ENCODE assay signal across 7 cellular contexts in genomic region chr10:102422586-102423129, GRCh38. TPM values are rescaled to one million over a fixed set of nuclear protein-coding genes. Genes with fewer than 3 reads are reported as not detected.
DNase-seq lines count a peak whose midpoint lies in the region; ATAC-seq, FAIRE-seq and TF ChIP-seq lines count a peak whose summit lies in the region.

No MANE protein-coding gene starts in this region.

- DNase-seq in GM03348 (ENCODE audit: low spot score): peak; percentile 86
- peak; percentile 89 for DNase-seq in HK-2 (ENCODE audit: unreplicated experiment)
- peak in 9 of 10 donors; percentile 59 to 83 (median 73) for DNase-seq in dorsolateral prefrontal cortex
- peak; percentile 75 for DNase-seq in HepG2 (ENCODE audit: low spot score)
- DNase-seq in stimulated activated CD8-positive, alpha-beta memory T cell treated with anti-CD3 and anti-CD28 coated beads, Interleukin-4, amount 100 ng/mL, for 48 hours: peak; percentile 75

- H3K27ac ChIP-seq in dorsolateral prefrontal cortex (peak overlapping the region in 47 of 59 donors; percentile 6 to 97 (median 91)), HepG2 (ENCODE audit: extremely low read length, insufficient read depth, low read length) (peak overlapping the region; percentile 87)

- H3K9ac ChIP-seq in HepG2 (ENCODE audit: insufficient read depth, low read depth, low read length): peak overlapping the region; percentile 77

- FAIRE-seq in HepG2 (lab: Jason Lieb, UNC): peak; percentile 73

- H3K27me3 ChIP-seq in dorsolateral prefrontal cortex (peaks cover 0 to 11% (median 0%) of the 10 kb centered on the region in 45 donors), HepG2 (ENCODE audit: control insufficient read depth in 1 of 2, insufficient read depth in 2 of 2, low read length in 2 of 2) (peaks cover 0 to 1% of the 10 kb centered on the region in 2 experiments; a peak in 1 of 5 replicates)

- peak overlapping the region; percentile 73 for H3K27ac Mint-ChIP-seq in T-helper 1 cell treated with Interleukin-12 subunit alpha and Interleukin-12 subunit beta and Interleukin-4 antibody, amounts not matched to agents 30 μg/mL and 1 μg/mL, for 36 hours

- H3K79me2 ChIP-seq in HepG2 (ENCODE audit: insufficient read depth, low read length): no peaks in the 10 kb centered on the region

- H3K4me3 Mint-ChIP-seq in T-helper 1 cell treated with Interleukin-12 subunit alpha and Interleukin-12 subunit beta and Interleukin-4 antibody, amounts not matched to agents 30 μg/mL and 1 μg/mL, for 36 hours: peak overlapping the region; percentile 99

- H4K20me1 ChIP-seq in HepG2 (ENCODE audit: insufficient read depth, low read length): no peaks in the 10 kb centered on the region

- no TSS peak for BruUV-seq in HepG2 (replicated peaks; lab: Mats Ljungman, UMichigan)

- H3K36me3 ChIP-seq in HepG2 (replicated peaks in 1 of 2; ENCODE audit: control insufficient read depth in 1 of 2, insufficient read depth in 2 of 2, low read length in 2 of 2): peaks cover 1 to 14% of the 10 kb centered on the region in 2 experiments; a peak in 3 of 5 replicates

- POLR2A ChIA-PET in HepG2 (lab: Yijun Ruan, JAX): interaction anchor here (1.0 to 5.3 kb wide), 12 partner anchors 8 to 191 kb away, joined by 3 to 135 read pairs (median 5); partner anchors contain the start of genes C10orf95, CUEDC2, GBF1 and NFKB2

- TF ChIP-seq EP300 in HepG2 (IDR thresholded peaks at IDR 0.05; ENCODE audit: low read depth in 2 of 2, low read length in 2 of 2): no peak
- TF ChIP-seq EP300 in HepG2 (CRISPR knock-in tag; IDR thresholded peaks at IDR 0.05; ENCODE audit: borderline replicate concordance): no peak; the same call in 1 of the 2 replicates

- WGBS in HepG2 (ENCODE audit: low lambda C conversion rate): 10% methylated on average over 2 of the region's 27 CpGs

- peak overlapping the region; percentile 98 for H3K4me2 ChIP-seq in HepG2 (ENCODE audit: low read depth, low read length)

- peaks cover 33% of the 10 kb centered on the region for H3K4me1 Mint-ChIP-seq in T-helper 1 cell treated with Interleukin-12 subunit alpha and Interleukin-12 subunit beta and Interleukin-4 antibody, amounts not matched to agents 30 μg/mL and 1 μg/mL, for 36 hours (ENCODE audit: low read depth)

- no peak overlapping the region for H2AFZ ChIP-seq in HepG2 (ENCODE audit: low read length)

- TF ChIP-seq CTCF in dorsolateral prefrontal cortex (IDR thresholded peaks at IDR 0.05 in 54 of 56, conservative IDR thresholded peaks at IDR 0.05 in 2 of 56; ENCODE audit: low read depth in 1 of 56, partially characterized antibody in 56 of 56) (peak; percentile 58 to 86 (median 78)), HepG2 (CRISPR knock-in tag; IDR thresholded peaks at IDR 0.05) (peak; percentile 99)

- H3K9me3 ChIP-seq in HepG2 (ENCODE audit: low read length): no peaks in the 10 kb centered on the region

- H3K9me3 Mint-ChIP-seq in T-helper 1 cell treated with Interleukin-12 subunit alpha and Interleukin-12 subunit beta and Interleukin-4 antibody, amounts not matched to agents 30 μg/mL and 1 μg/mL, for 36 hours: no peaks in the 10 kb centered on the region

- H3K4me3 ChIP-seq in dorsolateral prefrontal cortex: peak overlapping the region; percentile 66 to 99 (median 93)
- peak overlapping the region; percentile 79 to 97 (median 84) for H3K4me3 ChIP-seq in HepG2 (replicated peaks in 1 of 3; ENCODE audit: insufficient read depth in 1 of 3, low read depth in 2 of 3, low read length in 3 of 3)

- TF ChIP-seq POLR2A in HepG2 (IDR thresholded peaks at IDR 0.05; ENCODE audit: insufficient read depth in 1 of 2, low read depth in 2 of 2, low read length in 2 of 2): no peak; a peak in 1 of 4 replicates

- in situ Hi-C loops in HepG2 (cut with HindIII; ENCODE audit: extremely low pct_ligation_motif_present, low pct_unique_long_range_greater_than_20kb): loop anchor here (5.0 kb wide), 1 partner anchor 40 kb away; no protein-coding TSS in a partner anchor

- H3K27me3 Mint-ChIP-seq in T-helper 1 cell treated with Interleukin-12 subunit alpha and Interleukin-12 subunit beta and Interleukin-4 antibody, amounts not matched to agents 30 μg/mL and 1 μg/mL, for 36 hours (ENCODE audit: low read depth): peaks cover 12% of the 10 kb centered on the region

- CTCF ChIA-PET in HepG2 (lab: Yijun Ruan, JAX; ENCODE audit: low intra/inter-chr PET ratio, low total read pairs): interaction anchor here (0.8 to 1.7 kb wide), 3 partner anchors 29 to 193 kb away, joined by 5 to 8 read pairs (median 5); no protein-coding TSS in a partner anchor

- peak; percentile 71 for ATAC-seq in HepG2
- ATAC-seq in GM21717 (IDR thresholded peaks at IDR 0.05; ENCODE audit: unreplicated experiment): no peak

- peaks cover 6% of the 10 kb centered on the region for H3K36me3 Mint-ChIP-seq in T-helper 1 cell treated with Interleukin-12 subunit alpha and Interleukin-12 subunit beta and Interleukin-4 antibody, amounts not matched to agents 30 μg/mL and 1 μg/mL, for 36 hours (ENCODE audit: low read depth)

- peaks cover 30% of the 10 kb centered on the region for H3K4me1 ChIP-seq in HepG2 (ENCODE audit: insufficient read depth, low read length)

- intact Hi-C loops in dorsolateral prefrontal cortex (cut with DNase I): loop anchor here (5.0 to 10.0 kb wide), 3 partner anchors 40 to 432 kb away; partner anchors contain the start of gene BORCS7 (in 1 of the 2)
- intact Hi-C loops in HepG2 (cut with micrococcal nuclease; ENCODE audit: unreplicated experiment): loop anchor here (1.0 to 5.0 kb wide), 2 partner anchors 9 to 55 kb away; no protein-coding TSS in a partner anchor

- TF ChIP-seq RAD21 in HepG2 (CRISPR knock-in tag; IDR thresholded peaks at IDR 0.05): peak; percentile 95

RNA-seq across cellular contexts. Expression of gene FBXL15, which starts 2.0 kb away (rescaled TPM):
- total RNA-seq in dorsolateral prefrontal cortex (10 to 100 TPM; 13.9 to 50.1 (median 32.5) TPM), HepG2 (2016; rRNA removed; fragmentation: Illumina TruSeq; extraction: Trizol) (8.3 and 8.6 TPM in 2 replicates)
- total RNA-seq in HepG2 (2016; cell fraction: cytosol; rRNA removed; fragmentation: Illumina TruSeq; extraction: Trizol; ENCODE audit: low read depth): 3.2 and 3.3 TPM in 2 replicates
- total RNA-seq in HepG2 (2016; cell fraction: insoluble cytoplasmic fraction; rRNA removed; fragmentation: Illumina TruSeq; extraction: Trizol): 7.7 and 8.0 TPM in 2 replicates
- total RNA-seq in HepG2 (2016; cell fraction: membrane; rRNA removed; fragmentation: Illumina TruSeq; extraction: Trizol): 5.6 and 6.1 TPM in 2 replicates
- 3.3 and 3.6 TPM in 2 replicates for total RNA-seq in HepG2 (2016; cell fraction: nucleus; rRNA removed; fragmentation: Illumina TruSeq; extraction: Trizol)
- 4.3 and 6.4 TPM in 2 replicates for polyA plus RNA-seq in HepG2 (2011; rRNA removed)
- 6.2 and 12.2 TPM in 2 replicates for polyA plus RNA-seq in HepG2 (2011; cell fraction: cytosol; rRNA removed)
- 30.9 and 35.5 TPM in 2 replicates for polyA plus RNA-seq in HepG2 (2011; cell fraction: nucleus; rRNA removed)
- 4.1 and 4.3 TPM in 2 replicates for polyA plus RNA-seq in HepG2 (2012)
- 2.7 and 3.5 TPM in 2 replicates for polyA plus RNA-seq in HepG2 (2016; cell fraction: cytosol; fragmentation: Illumina TruSeq; extraction: Trizol; ENCODE audit: low read depth)
- polyA plus RNA-seq in HepG2 (2016; cell fraction: insoluble cytoplasmic fraction; fragmentation: Illumina TruSeq; extraction: Trizol; ENCODE audit: low read depth): 6.9 and 8.6 TPM in 2 replicates
- polyA plus RNA-seq in HepG2 (2016; cell fraction: membrane; fragmentation: Illumina TruSeq; extraction: Trizol; ENCODE audit: low read depth): 4.3 and 4.4 TPM in 2 replicates
- polyA plus RNA-seq in HepG2 (2016; cell fraction: nucleus; fragmentation: Illumina TruSeq; extraction: Trizol; ENCODE audit: insufficient read depth, low read depth): 9.7 TPM in 2 replicates
- 3.8 and 4.9 TPM in 2 replicates for polyA minus RNA-seq in HepG2 (2011; rRNA and poly(A)+ RNA removed; ENCODE audit: low replicate concordance)
- 2.8 and 4.0 TPM in 2 replicates for polyA minus RNA-seq in HepG2 (2011; cell fraction: cytosol; rRNA and poly(A)+ RNA removed)
- 3.0 and 3.4 TPM in 2 replicates for polyA minus RNA-seq in HepG2 (2011; cell fraction: nucleus; rRNA and poly(A)+ RNA removed)

RNA-seq across cellular contexts. Expression of gene PSD, which starts 4.1 kb away (rescaled TPM):
- 100 to 1,000 TPM in 119 of 120 experiments, 10 to 100 TPM in 1; 92.5 to 483 (median 306) TPM for total RNA-seq in dorsolateral prefrontal cortex
- total RNA-seq in HepG2 (2016; rRNA removed; fragmentation: Illumina TruSeq; extraction: Trizol): 0.11 and 0.35 TPM in 2 replicates
- total RNA-seq in HepG2 (2016; cell fraction: cytosol; rRNA removed; fragmentation: Illumina TruSeq; extraction: Trizol; ENCODE audit: low read depth): 0.18 TPM in 1 of 2 replicates, not detected in the other
- total RNA-seq in HepG2 (2016; cell fraction: insoluble cytoplasmic fraction; rRNA removed; fragmentation: Illumina TruSeq; extraction: Trizol): 0.21 and 0.65 TPM in 2 replicates
- 0.34 and 0.62 TPM in 2 replicates for total RNA-seq in HepG2 (2016; cell fraction: membrane; rRNA removed; fragmentation: Illumina TruSeq; extraction: Trizol)
- total RNA-seq in HepG2 (2016; cell fraction: nucleus; rRNA removed; fragmentation: Illumina TruSeq; extraction: Trizol): 0.34 and 0.75 TPM in 2 replicates
- polyA plus RNA-seq in HepG2 (2011; rRNA removed): 0.58 and 0.59 TPM in 2 replicates
- 0.10 and 0.36 TPM in 2 replicates for polyA plus RNA-seq in HepG2 (2011; cell fraction: cytosol; rRNA removed)
- 3.4 and 4.7 TPM in 2 replicates for polyA plus RNA-seq in HepG2 (2011; cell fraction: nucleus; rRNA removed)
- 1.1 and 1.5 TPM in 2 replicates for polyA plus RNA-seq in HepG2 (2012)
- 0.15 and 0.31 TPM in 2 replicates for polyA plus RNA-seq in HepG2 (2016; cell fraction: cytosol; fragmentation: Illumina TruSeq; extraction: Trizol; ENCODE audit: low read depth)
- 0.29 and 0.33 TPM in 2 replicates for polyA plus RNA-seq in HepG2 (2016; cell fraction: insoluble cytoplasmic fraction; fragmentation: Illumina TruSeq; extraction: Trizol; ENCODE audit: low read depth)
- polyA plus RNA-seq in HepG2 (2016; cell fraction: membrane; fragmentation: Illumina TruSeq; extraction: Trizol; ENCODE audit: low read depth): 0.44 and 0.48 TPM in 2 replicates
- 0.94 and 0.97 TPM in 2 replicates for polyA plus RNA-seq in HepG2 (2016; cell fraction: nucleus; fragmentation: Illumina TruSeq; extraction: Trizol; ENCODE audit: insufficient read depth, low read depth)
- polyA minus RNA-seq in HepG2 (2011; rRNA and poly(A)+ RNA removed; ENCODE audit: low replicate concordance): 0.47 and 0.96 TPM in 2 replicates
- polyA minus RNA-seq in HepG2 (2011; cell fraction: cytosol; rRNA and poly(A)+ RNA removed): 0.44 TPM in 1 of 2 replicates, not detected in the other
- polyA minus RNA-seq in HepG2 (2011; cell fraction: nucleus; rRNA and poly(A)+ RNA removed): 0.87 and 1.2 TPM in 2 replicates

RNA-seq across cellular contexts. Expression of gene CUEDC2, which starts 9.7 kb away (rescaled TPM):
- total RNA-seq in dorsolateral prefrontal cortex: 100 to 1,000 TPM in 6 of 120 experiments, 10 to 100 TPM in 114; 53.3 to 107 (median 81.5) TPM
- 13.0 and 13.1 TPM in 2 replicates for total RNA-seq in HepG2 (2016; rRNA removed; fragmentation: Illumina TruSeq; extraction: Trizol)
- 4.3 and 6.6 TPM in 2 replicates for total RNA-seq in HepG2 (2016; cell fraction: cytosol; rRNA removed; fragmentation: Illumina TruSeq; extraction: Trizol; ENCODE audit: low read depth)
- total RNA-seq in HepG2 (2016; cell fraction: insoluble cytoplasmic fraction; rRNA removed; fragmentation: Illumina TruSeq; extraction: Trizol): 11.4 and 14.7 TPM in 2 replicates
- total RNA-seq in HepG2 (2016; cell fraction: membrane; rRNA removed; fragmentation: Illumina TruSeq; extraction: Trizol): 8.6 and 10.3 TPM in 2 replicates
- 7.0 and 9.7 TPM in 2 replicates for total RNA-seq in HepG2 (2016; cell fraction: nucleus; rRNA removed; fragmentation: Illumina TruSeq; extraction: Trizol)
- polyA plus RNA-seq in HepG2 (2011; rRNA removed): 18.4 and 19.3 TPM in 2 replicates
- polyA plus RNA-seq in HepG2 (2011; cell fraction: cytosol; rRNA removed): 31.2 and 40.8 TPM in 2 replicates
- polyA plus RNA-seq in HepG2 (2011; cell fraction: nucleus; rRNA removed): 47.1 and 47.2 TPM in 2 replicates
- polyA plus RNA-seq in HepG2 (2012): 17.2 and 18.2 TPM in 2 replicates
- 8.4 and 10.7 TPM in 2 replicates for polyA plus RNA-seq in HepG2 (2016; cell fraction: cytosol; fragmentation: Illumina TruSeq; extraction: Trizol; ENCODE audit: low read depth)
- polyA plus RNA-seq in HepG2 (2016; cell fraction: insoluble cytoplasmic fraction; fragmentation: Illumina TruSeq; extraction: Trizol; ENCODE audit: low read depth): 13.0 and 17.2 TPM in 2 replicates
- 10.6 and 12.1 TPM in 2 replicates for polyA plus RNA-seq in HepG2 (2016; cell fraction: membrane; fragmentation: Illumina TruSeq; extraction: Trizol; ENCODE audit: low read depth)
- polyA plus RNA-seq in HepG2 (2016; cell fraction: nucleus; fragmentation: Illumina TruSeq; extraction: Trizol; ENCODE audit: insufficient read depth, low read depth): 20.9 and 24.8 TPM in 2 replicates
- polyA minus RNA-seq in HepG2 (2011; rRNA and poly(A)+ RNA removed; ENCODE audit: low replicate concordance): 14.5 and 32.9 TPM in 2 replicates
- polyA minus RNA-seq in HepG2 (2011; cell fraction: cytosol; rRNA and poly(A)+ RNA removed): 6.2 and 7.1 TPM in 2 replicates
- polyA minus RNA-seq in HepG2 (2011; cell fraction: nucleus; rRNA and poly(A)+ RNA removed): 8.6 and 9.1 TPM in 2 replicates

RNA-seq across cellular contexts. Expression of gene NFKB2, which starts 27.2 kb away (rescaled TPM):
- total RNA-seq in dorsolateral prefrontal cortex (10 to 100 TPM in 45 of 120 experiments, 1 to 10 TPM in 75; 3.3 to 26.3 (median 8.5) TPM), HepG2 (2016; rRNA removed; fragmentation: Illumina TruSeq; extraction: Trizol) (7.7 and 8.2 TPM in 2 replicates)
- 2.2 and 3.1 TPM in 2 replicates for total RNA-seq in HepG2 (2016; cell fraction: cytosol; rRNA removed; fragmentation: Illumina TruSeq; extraction: Trizol; ENCODE audit: low read depth)
- 6.6 and 8.7 TPM in 2 replicates for total RNA-seq in HepG2 (2016; cell fraction: insoluble cytoplasmic fraction; rRNA removed; fragmentation: Illumina TruSeq; extraction: Trizol)
- total RNA-seq in HepG2 (2016; cell fraction: membrane; rRNA removed; fragmentation: Illumina TruSeq; extraction: Trizol): 4.0 and 5.5 TPM in 2 replicates
- total RNA-seq in HepG2 (2016; cell fraction: nucleus; rRNA removed; fragmentation: Illumina TruSeq; extraction: Trizol): 7.7 and 7.8 TPM in 2 replicates
- 12.5 and 15.5 TPM in 2 replicates for polyA plus RNA-seq in HepG2 (2011; rRNA removed)
- 8.4 and 11.7 TPM in 2 replicates for polyA plus RNA-seq in HepG2 (2011; cell fraction: cytosol; rRNA removed)
- 56.1 and 62.0 TPM in 2 replicates for polyA plus RNA-seq in HepG2 (2011; cell fraction: nucleus; rRNA removed)
- polyA plus RNA-seq in HepG2 (2012): 8.9 and 9.6 TPM in 2 replicates
- polyA plus RNA-seq in HepG2 (2016; cell fraction: cytosol; fragmentation: Illumina TruSeq; extraction: Trizol; ENCODE audit: low read depth): 1.4 and 1.6 TPM in 2 replicates
- 6.6 and 9.1 TPM in 2 replicates for polyA plus RNA-seq in HepG2 (2016; cell fraction: insoluble cytoplasmic fraction; fragmentation: Illumina TruSeq; extraction: Trizol; ENCODE audit: low read depth)
- polyA plus RNA-seq in HepG2 (2016; cell fraction: membrane; fragmentation: Illumina TruSeq; extraction: Trizol; ENCODE audit: low read depth): 2.4 and 2.8 TPM in 2 replicates
- polyA plus RNA-seq in HepG2 (2016; cell fraction: nucleus; fragmentation: Illumina TruSeq; extraction: Trizol; ENCODE audit: insufficient read depth, low read depth): 20.9 and 25.8 TPM in 2 replicates
- 14.9 and 16.9 TPM in 2 replicates for polyA minus RNA-seq in HepG2 (2011; rRNA and poly(A)+ RNA removed; ENCODE audit: low replicate concordance)
- polyA minus RNA-seq in HepG2 (2011; cell fraction: cytosol; rRNA and poly(A)+ RNA removed): 10.5 and 12.6 TPM in 2 replicates
- polyA minus RNA-seq in HepG2 (2011; cell fraction: nucleus; rRNA and poly(A)+ RNA removed): 9.5 and 12.2 TPM in 2 replicates

RNA-seq across cellular contexts. Expression of gene C10orf95, which starts 28.7 kb away (rescaled TPM):
- total RNA-seq in dorsolateral prefrontal cortex (1 to 10 TPM in 4 of 120 experiments, under 1 TPM in 54, not detected in 62; 0.26 to 1.3 (median 0.45) TPM), HepG2 (2016; rRNA removed; fragmentation: Illumina TruSeq; extraction: Trizol) (0.07 TPM in 1 of 2 replicates, not detected in the other)
- total RNA-seq in HepG2 (2016; cell fraction: cytosol; rRNA removed; fragmentation: Illumina TruSeq; extraction: Trizol; ENCODE audit: low read depth): 0.40 TPM in 1 of 2 replicates, not detected in the other
- not detected in 2 replicates for total RNA-seq in HepG2 (2016; cell fraction: insoluble cytoplasmic fraction; rRNA removed; fragmentation: Illumina TruSeq; extraction: Trizol)
- 0.28 TPM in 1 of 2 replicates, not detected in the other for total RNA-seq in HepG2 (2016; cell fraction: membrane; rRNA removed; fragmentation: Illumina TruSeq; extraction: Trizol)
- not detected in 2 replicates for total RNA-seq in HepG2 (2016; cell fraction: nucleus; rRNA removed; fragmentation: Illumina TruSeq; extraction: Trizol)
- polyA plus RNA-seq in HepG2 (2011; rRNA removed): 0.05 TPM in 2 replicates
- polyA plus RNA-seq in HepG2 (2011; cell fraction: cytosol; rRNA removed): 0.12 and 0.17 TPM in 2 replicates
- polyA plus RNA-seq in HepG2 (2011; cell fraction: nucleus; rRNA removed): 0.19 TPM in 1 of 2 replicates, not detected in the other
- 1.3 TPM in 2 replicates for polyA plus RNA-seq in HepG2 (2012)
- 0.15 and 0.16 TPM in 2 replicates for polyA plus RNA-seq in HepG2 (2016; cell fraction: cytosol; fragmentation: Illumina TruSeq; extraction: Trizol; ENCODE audit: low read depth)
- polyA plus RNA-seq in HepG2 (2016; cell fraction: insoluble cytoplasmic fraction; fragmentation: Illumina TruSeq; extraction: Trizol; ENCODE audit: low read depth): 0.26 TPM in 1 of 2 replicates, not detected in the other
- polyA plus RNA-seq in HepG2 (2016; cell fraction: membrane; fragmentation: Illumina TruSeq; extraction: Trizol; ENCODE audit: low read depth): 0.19 TPM in 1 of 2 replicates, not detected in the other
- polyA plus RNA-seq in HepG2 (2016; cell fraction: nucleus; fragmentation: Illumina TruSeq; extraction: Trizol; ENCODE audit: insufficient read depth, low read depth): not detected in 2 replicates
- 0.32 and 1.9 TPM in 2 replicates for polyA minus RNA-seq in HepG2 (2011; rRNA and poly(A)+ RNA removed; ENCODE audit: low replicate concordance)
- polyA minus RNA-seq in HepG2 (2011; cell fraction: cytosol; rRNA and poly(A)+ RNA removed): not detected in 2 replicates
- 0.39 TPM in 1 of 2 replicates, not detected in the other for polyA minus RNA-seq in HepG2 (2011; cell fraction: nucleus; rRNA and poly(A)+ RNA removed)

Comparison
In these comparisons a context has a peak if more than half of its experiments do, and no peak if none do; other contexts are left out.
1. RNA of gene PSD, which starts 4.1 kb away (total RNA-seq): 92.5 to 483 TPM in dorsolateral prefrontal cortex; 0.11 to 0.75 TPM in HepG2; every median in the first group is over 10 times any median in the second.
2. Peak in every context shown above with its lines, with median percentiles within 50 percentile points of each other: DNase-seq.